Comparison of ENCODE assay signal across 26 cellular contexts in the genomic region with DNA sequence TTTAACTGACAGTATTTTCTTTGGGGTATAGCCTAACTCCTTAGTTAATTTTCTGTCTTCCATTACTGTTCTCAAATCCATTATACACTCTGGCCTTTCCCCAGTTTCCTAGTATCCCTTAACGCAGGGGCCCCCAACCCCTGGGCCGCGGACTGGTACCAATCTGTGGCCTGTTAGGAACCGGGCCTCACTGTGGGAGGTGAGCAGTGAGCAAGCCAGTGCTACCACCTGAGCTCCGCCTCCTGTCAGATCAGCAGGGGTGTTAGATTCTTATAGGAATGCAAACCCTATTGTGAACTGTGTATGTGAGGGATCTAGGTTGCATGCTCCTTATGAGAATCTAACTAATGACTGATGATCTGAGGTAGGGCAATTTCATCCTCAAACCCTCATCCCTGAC.
"Had no signal": no experiment of that assay in that cellular context is flagged by ENCODE, and none has a peak within 500 bp of the region (broad histone marks: within the 10 kb centered on the region; RNA-seq: fewer than 3 reads in every experiment).

No MANE protein-coding gene starts in this region.

- H3K4me1 Mint-ChIP-seq: activated CD4-positive, alpha-beta T cell treated with anti-CD3 and anti-CD28 coated beads, Interleukin-2, amount 10 ng/mL, durations not matched to agents 7 days and 5 days; central memory CD8-positive, alpha-beta T cell had no signal

- H3K27me3 ChIP-seq: brain microvascular endothelial cell, dorsolateral prefrontal cortex, esophagus muscularis mucosa, gastrocnemius medialis had no signal

- H3K4me1 ChIP-seq: esophagus muscularis mucosa, foreskin keratinocyte, gastrocnemius medialis had no signal

- H3K9me3 Mint-ChIP-seq: activated CD4-positive, alpha-beta memory T cell treated with anti-CD3 and anti-CD28 coated beads, Interleukin-2, amount 10 ng/mL, durations not matched to agents 7 days and 5 days; activated CD4-positive, alpha-beta T cell treated with anti-CD3 and anti-CD28 coated beads, Interleukin-2, amount 10 ng/mL, durations not matched to agents 7 days and 5 days; activated naive CD4-positive, alpha-beta T cell treated with anti-CD3 and anti-CD28 coated beads, Interleukin-2, amount 10 ng/mL, durations not matched to agents 7 days and 5 days; activated naive CD4-positive, alpha-beta T cell treated with anti-CD3 and anti-CD28 coated beads, Interleukin-2, amount 50 U/mL, for 72 hours; activated naive CD8-positive, alpha-beta T cell treated with anti-CD3 and anti-CD28 coated beads, Interleukin-2, amount 10 ng/mL, durations not matched to agents 7 days and 5 days; activated T-cell treated with anti-CD3 and anti-CD28 coated beads, Interleukin-2, amount 50 U/mL, for 24 hours; activated T-cell treated with anti-CD3 and anti-CD28 coated beads, Interleukin-2, amount 50 U/mL, for 72 hours; central memory CD8-positive, alpha-beta T cell; dendritic cell treated with granulocyte-macrophage colony-stimulating factor and Interleukin-4, amounts not matched to agents 40 ng/mL and 50 ng/mL, for 4 days had no signal

- ATAC-seq: activated naive CD4-positive, alpha-beta T cell treated with anti-CD3 and anti-CD28 coated beads, Interleukin-2, amount 50 U/mL, for 72 hours; activated T-cell treated with anti-CD3 and anti-CD28 coated beads, Interleukin-2, amount 50 U/mL, for 72 hours; foreskin keratinocyte; gastrocnemius medialis had no signal

- DNase-seq: activated CD4-positive, alpha-beta memory T cell treated with anti-CD3 and anti-CD28 coated beads, Interleukin-2, amount 10 ng/mL, durations not matched to agents 7 days and 5 days; activated CD4-positive, alpha-beta T cell treated with anti-CD3 and anti-CD28 coated beads for 1 hour; activated CD4-positive, alpha-beta T cell treated with anti-CD3 and anti-CD28 coated beads for 4 hours; activated CD4-positive, alpha-beta T cell treated with anti-CD3 and anti-CD28 coated beads, Interleukin-2, amount 10 ng/mL, durations not matched to agents 7 days and 5 days; activated CD4-positive, alpha-beta T cell treated with anti-CD3 and anti-CD28 coated beads, Interleukin-2, amount 50 U/mL, for 4 hours; activated CD8-positive, alpha-beta memory T cell treated with anti-CD3 and anti-CD28 coated beads, Interleukin-2, amount 50 U/mL, for 48 hours; activated gamma-delta T cell; activated naive CD4-positive, alpha-beta T cell; activated naive CD4-positive, alpha-beta T cell treated with anti-CD3 and anti-CD28 coated beads, Interleukin-2, amount 10 ng/mL, durations not matched to agents 7 days and 5 days; activated naive CD8-positive, alpha-beta T cell treated with anti-CD3 and anti-CD28 coated beads, Interleukin-2, amount 10 ng/mL, durations not matched to agents 7 days and 5 days; activated T-cell treated with anti-CD3 and anti-CD28 coated beads for 4 hours; activated T-cell treated with anti-CD3 and anti-CD28 coated beads, Interleukin-2, amount 50 U/mL, for 24 hours; activated T-cell treated with anti-CD3 and anti-CD28 coated beads, Interleukin-2, amount 50 U/mL, for 72 hours; brain microvascular endothelial cell; dorsolateral prefrontal cortex; effector memory CD4-positive, alpha-beta T cell; erythroblast; foreskin keratinocyte; gastrocnemius medialis; glutamatergic neuron; T-helper 2 cell had no signal

- H3K27me3 Mint-ChIP-seq: activated CD4-positive, alpha-beta memory T cell treated with anti-CD3 and anti-CD28 coated beads, Interleukin-2, amount 10 ng/mL, durations not matched to agents 7 days and 5 days; activated CD4-positive, alpha-beta T cell treated with anti-CD3 and anti-CD28 coated beads, Interleukin-2, amount 10 ng/mL, durations not matched to agents 7 days and 5 days; activated naive CD4-positive, alpha-beta T cell treated with anti-CD3 and anti-CD28 coated beads, Interleukin-2, amount 10 ng/mL, durations not matched to agents 7 days and 5 days; activated naive CD8-positive, alpha-beta T cell treated with anti-CD3 and anti-CD28 coated beads, Interleukin-2, amount 10 ng/mL, durations not matched to agents 7 days and 5 days; activated T-cell treated with anti-CD3 and anti-CD28 coated beads, Interleukin-2, amount 50 U/mL, for 24 hours; dendritic cell treated with granulocyte-macrophage colony-stimulating factor and Interleukin-4, amounts not matched to agents 40 ng/mL and 50 ng/mL, for 4 days had no signal

- H3K9me3 ChIP-seq: gastrocnemius medialis had no signal

- H3K36me3 Mint-ChIP-seq: activated naive CD4-positive, alpha-beta T cell treated with anti-CD3 and anti-CD28 coated beads, Interleukin-2, amount 10 ng/mL, durations not matched to agents 7 days and 5 days; activated naive CD4-positive, alpha-beta T cell treated with anti-CD3 and anti-CD28 coated beads, Interleukin-2, amount 50 U/mL, for 72 hours; activated naive CD8-positive, alpha-beta T cell treated with anti-CD3 and anti-CD28 coated beads, Interleukin-2, amount 10 ng/mL, durations not matched to agents 7 days and 5 days had no signal

- H3K4me3 ChIP-seq: coronary artery, dorsolateral prefrontal cortex, esophagus muscularis mucosa, gastrocnemius medialis had no signal

- H3K27ac Mint-ChIP-seq: activated CD4-positive, alpha-beta memory T cell treated with anti-CD3 and anti-CD28 coated beads, Interleukin-2, amount 10 ng/mL, durations not matched to agents 7 days and 5 days; activated CD4-positive, alpha-beta T cell treated with anti-CD3 and anti-CD28 coated beads, Interleukin-2, amount 10 ng/mL, durations not matched to agents 7 days and 5 days; activated naive CD4-positive, alpha-beta T cell treated with anti-CD3 and anti-CD28 coated beads, Interleukin-2, amount 10 ng/mL, durations not matched to agents 7 days and 5 days; activated naive CD4-positive, alpha-beta T cell treated with anti-CD3 and anti-CD28 coated beads, Interleukin-2, amount 50 U/mL, for 72 hours; activated naive CD8-positive, alpha-beta T cell treated with anti-CD3 and anti-CD28 coated beads, Interleukin-2, amount 10 ng/mL, durations not matched to agents 7 days and 5 days; activated T-cell treated with anti-CD3 and anti-CD28 coated beads, Interleukin-2, amount 50 U/mL, for 24 hours; activated T-cell treated with anti-CD3 and anti-CD28 coated beads, Interleukin-2, amount 50 U/mL, for 72 hours; dendritic cell treated with granulocyte-macrophage colony-stimulating factor and Interleukin-4, amounts not matched to agents 40 ng/mL and 50 ng/mL, for 4 days had no signal

- H3K4me3 Mint-ChIP-seq: activated CD4-positive, alpha-beta memory T cell treated with anti-CD3 and anti-CD28 coated beads, Interleukin-2, amount 10 ng/mL, durations not matched to agents 7 days and 5 days; activated CD4-positive, alpha-beta T cell treated with anti-CD3 and anti-CD28 coated beads, Interleukin-2, amount 10 ng/mL, durations not matched to agents 7 days and 5 days; activated naive CD4-positive, alpha-beta T cell treated with anti-CD3 and anti-CD28 coated beads, Interleukin-2, amount 10 ng/mL, durations not matched to agents 7 days and 5 days; activated naive CD8-positive, alpha-beta T cell treated with anti-CD3 and anti-CD28 coated beads, Interleukin-2, amount 10 ng/mL, durations not matched to agents 7 days and 5 days; activated T-cell treated with anti-CD3 and anti-CD28 coated beads, Interleukin-2, amount 50 U/mL, for 24 hours; activated T-cell treated with anti-CD3 and anti-CD28 coated beads, Interleukin-2, amount 50 U/mL, for 72 hours; central memory CD8-positive, alpha-beta T cell; dendritic cell treated with granulocyte-macrophage colony-stimulating factor and Interleukin-4, amounts not matched to agents 40 ng/mL and 50 ng/mL, for 4 days had no signal

- H3K36me3 ChIP-seq: brain microvascular endothelial cell, esophagus muscularis mucosa, gastrocnemius medialis had no signal

- H3K27ac ChIP-seq: brain microvascular endothelial cell, coronary artery, dorsolateral prefrontal cortex, esophagus muscularis mucosa, foreskin keratinocyte, gastrocnemius medialis had no signal
